Comparison of ENCODE assay signal across 9 cellular contexts in genomic region chr3:50226888-50227389, GRCh38. TPM values are rescaled to one million over a fixed set of nuclear protein-coding genes. Genes with fewer than 3 reads are reported as not detected.
DNase-seq lines count a peak whose midpoint lies in the region; ATAC-seq and TF ChIP-seq lines count a peak whose summit lies in the region.
"Had no signal": no experiment of that assay in that cellular context is flagged by ENCODE, and none has a peak within 500 bp of the region (broad histone marks: within the 10 kb centered on the region; RNA-seq: fewer than 3 reads in every experiment).

No MANE protein-coding gene starts in this region.

- no peaks in the 10 kb centered on the region for H4K20me1 ChIP-seq in fibroblast of lung (ENCODE audit: control insufficient read depth, extremely low read depth, insufficient read depth, low read length)

- peak; percentile 16 for DNase-seq in DMS 273 treated with DMSO at 0.1 percent for 48 hours (lab: John Stamatoyannopoulos, UW)
- DNase-seq in LNCaP clone FGC (ENCODE audit: low read depth): no peak
- DNase-seq in activated CD4-positive, alpha-beta memory T cell treated with anti-CD3 and anti-CD28 coated beads, Interleukin-2, amount 10 ng/mL, durations not matched to agents 7 days and 5 days: peak; percentile 57
- DNase-seq in fibroblast of lung (ENCODE audit: low read depth in 2 of 2): peak; percentile 47 to 49
- no peak for DNase-seq in neural crest cell (ENCODE audit: low read depth, low spot score)

- H3K4me3 Mint-ChIP-seq in activated CD4-positive, alpha-beta memory T cell treated with anti-CD3 and anti-CD28 coated beads, Interleukin-2, amount 10 ng/mL, durations not matched to agents 7 days and 5 days: peak overlapping the region; percentile 85
- H3K4me3 Mint-ChIP-seq in neural crest cell: peak overlapping the region; percentile 96

- H3K4me1 ChIP-seq in fibroblast of lung (ENCODE audit: control insufficient read depth, extremely low read depth, insufficient read depth, low read length): peaks cover 9% of the 10 kb centered on the region

- peak overlapping the region; percentile 32 for H3K9ac ChIP-seq in fibroblast of lung (ENCODE audit: insufficient read depth, low read length)

- CTCF ChIA-PET in activated CD4-positive, alpha-beta memory T cell treated with anti-CD3 and anti-CD28 coated beads, Interleukin-2, amount 10 ng/mL, durations not matched to agents 7 days and 5 days (lab: Charles Lee): interaction anchor here (0.7 to 7.1 kb wide), 27 partner anchors 8 to 413 kb away, joined by 3 to 212 read pairs (median 4); partner anchors contain the start of genes GNAI2, GNAT1, HYAL3 and IFRD2

- H3K27me3 Mint-ChIP-seq in activated CD4-positive, alpha-beta memory T cell treated with anti-CD3 and anti-CD28 coated beads, Interleukin-2, amount 10 ng/mL, durations not matched to agents 7 days and 5 days: peaks cover 15% of the 10 kb centered on the region
- H3K27me3 Mint-ChIP-seq in neural crest cell (ENCODE audit: low read depth): peaks cover 22% of the 10 kb centered on the region

- H2AFZ ChIP-seq in fibroblast of lung (ENCODE audit: low read length): peak overlapping the region; percentile 92

- POLR2A ChIA-PET in activated CD4-positive, alpha-beta memory T cell treated with anti-CD3 and anti-CD28 coated beads, Interleukin-2, amount 10 ng/mL, durations not matched to agents 7 days and 5 days (lab: Charles Lee): interaction anchor here (0.7 to 6.6 kb wide), 11 partner anchors 10 to 124 kb away, joined by 3 to 117 read pairs (median 4); partner anchors contain the start of genes CYB561D2, GNAI2, IFRD2 and NPRL2

- no peaks in the 10 kb centered on the region for H3K36me3 ChIP-seq in fibroblast of lung (ENCODE audit: control insufficient read depth, insufficient read depth, low read length)

- no peaks in the 10 kb centered on the region for H3K36me3 Mint-ChIP-seq in activated CD4-positive, alpha-beta memory T cell treated with anti-CD3 and anti-CD28 coated beads, Interleukin-2, amount 10 ng/mL, durations not matched to agents 7 days and 5 days (ENCODE audit: low read depth)
- H3K36me3 Mint-ChIP-seq in neural crest cell (ENCODE audit: low read depth): no peaks in the 10 kb centered on the region

- H3K79me2 ChIP-seq in fibroblast of lung (ENCODE audit: control insufficient read depth, insufficient read depth, low read length): no peaks in the 10 kb centered on the region

- TF ChIP-seq CTCF in LNCaP clone FGC (IDR thresholded peaks at IDR 0.05; ENCODE audit: control insufficient read depth, extremely low read depth, insufficient read depth) (no peak), fibroblast of lung (conservative IDR thresholded peaks at IDR 0.05 in 1 of 2, IDR thresholded peaks at IDR 0.05 in 1 of 2; ENCODE audit: low read depth in 1 of 2, low read length in 2 of 2) (no peak), neural crest cell (conservative IDR thresholded peaks at IDR 0.05) (no peak)

- H3K4me3 ChIP-seq in LNCaP clone FGC (ENCODE audit: low read depth, low read length) (peak overlapping the region; percentile 59), fibroblast of lung (replicated peaks in 1 of 4; ENCODE audit: control extremely low read depth in 1 of 4, insufficient read depth in 1 of 4, low read depth in 3 of 4, low read length in 4 of 4) (peak overlapping the region; percentile 47 to 84 (median 54))

- H3K27me3 ChIP-seq in fibroblast of lung (ENCODE audit: control insufficient read depth, insufficient read depth, low read length): peaks cover 4% of the 10 kb centered on the region

- H3K4me1 Mint-ChIP-seq in activated CD4-positive, alpha-beta memory T cell treated with anti-CD3 and anti-CD28 coated beads, Interleukin-2, amount 10 ng/mL, durations not matched to agents 7 days and 5 days: peaks cover 32% of the 10 kb centered on the region
- peaks cover 35% of the 10 kb centered on the region for H3K4me1 Mint-ChIP-seq in neural crest cell

- H3K9me3 Mint-ChIP-seq in activated CD4-positive, alpha-beta memory T cell treated with anti-CD3 and anti-CD28 coated beads, Interleukin-2, amount 10 ng/mL, durations not matched to agents 7 days and 5 days: no peaks in the 10 kb centered on the region
- no peaks in the 10 kb centered on the region for H3K9me3 Mint-ChIP-seq in neural crest cell

- peak overlapping the region; percentile 22 for H3K27ac ChIP-seq in fibroblast of lung (ENCODE audit: insufficient read depth, low read length)

- H3K9me3 ChIP-seq in fibroblast of lung (ENCODE audit: control insufficient read depth, insufficient read depth, low read depth, low read length): no peaks in the 10 kb centered on the region

- peak overlapping the region; percentile 89 for H3K27ac Mint-ChIP-seq in activated CD4-positive, alpha-beta memory T cell treated with anti-CD3 and anti-CD28 coated beads, Interleukin-2, amount 10 ng/mL, durations not matched to agents 7 days and 5 days
- H3K27ac Mint-ChIP-seq in neural crest cell (ENCODE audit: unreplicated experiment): no peak overlapping the region

- ATAC-seq in GM21367 (IDR thresholded peaks at IDR 0.05; ENCODE audit: unreplicated experiment) (peak; percentile 16), HG02798 (IDR thresholded peaks at IDR 0.05; ENCODE audit: poor library complexity, unreplicated experiment) (no peak), HG03457 (IDR thresholded peaks at IDR 0.05; ENCODE audit: unreplicated experiment) (no peak)

- H3K4me2 ChIP-seq in fibroblast of lung (ENCODE audit: extremely low read depth, insufficient read depth, low read length): peak overlapping the region; percentile 89

RNA-seq across cellular contexts. Expression of gene GNAI2, which starts 9.1 kb away (rescaled TPM):
- total RNA-seq in activated CD4-positive, alpha-beta memory T cell treated with anti-CD3 and anti-CD28 coated beads, Interleukin-2, amount 10 ng/mL, durations not matched to agents 7 days and 5 days: 100 to 1,000 TPM; 493 to 519 TPM
- total RNA-seq in fibroblast of lung: 124 and 238 TPM in 2 replicates
- 704 and 828 TPM in 2 replicates for polyA plus RNA-seq in fibroblast of lung
- polyA plus RNA-seq in fibroblast of lung (2012): 433 and 460 TPM in 2 replicates
- 885 and 1,144 TPM in 2 replicates for polyA minus RNA-seq in fibroblast of lung (ENCODE audit: low replicate concordance)
- 176 and 190 TPM in 2 replicates for total RNA-seq in neural crest cell

RNA-seq across cellular contexts. Expression of gene SLC38A3, which starts 21.9 kb away (rescaled TPM):
- total RNA-seq in activated CD4-positive, alpha-beta memory T cell treated with anti-CD3 and anti-CD28 coated beads, Interleukin-2, amount 10 ng/mL, durations not matched to agents 7 days and 5 days: not detected
- not detected in 2 replicates for total RNA-seq in fibroblast of lung
- polyA plus RNA-seq in fibroblast of lung: 0.02 TPM in 1 of 2 replicates, not detected in the other
- not detected in 2 replicates for polyA plus RNA-seq in fibroblast of lung (2012)
- polyA minus RNA-seq in fibroblast of lung (ENCODE audit: low replicate concordance): not detected in 2 replicates
- 1.8 and 2.7 TPM in 2 replicates for total RNA-seq in neural crest cell

RNA-seq across cellular contexts. Expression of gene GNAT1, which starts 35.5 kb away (rescaled TPM):
- total RNA-seq in activated CD4-positive, alpha-beta memory T cell treated with anti-CD3 and anti-CD28 coated beads, Interleukin-2, amount 10 ng/mL, durations not matched to agents 7 days and 5 days: not detected
- total RNA-seq in fibroblast of lung: not detected in 2 replicates
- polyA plus RNA-seq in fibroblast of lung: not detected in 2 replicates
- polyA plus RNA-seq in fibroblast of lung (2012): not detected in 2 replicates
- not detected in 2 replicates for polyA minus RNA-seq in fibroblast of lung (ENCODE audit: low replicate concordance)
- total RNA-seq in neural crest cell: not detected in 2 replicates
- total RNA-seq: activated CD8-positive, alpha-beta memory T cell treated with anti-CD3 and anti-CD28 coated beads for 36 hours had no signal

RNA-seq across cellular contexts. Expression of gene SEMA3B, which starts 42.0 kb away (rescaled TPM):
- total RNA-seq in activated CD4-positive, alpha-beta memory T cell treated with anti-CD3 and anti-CD28 coated beads, Interleukin-2, amount 10 ng/mL, durations not matched to agents 7 days and 5 days: under 1 TPM; 0.38 to 0.55 TPM
- 51.6 and 85.2 TPM in 2 replicates for total RNA-seq in fibroblast of lung
- polyA plus RNA-seq in fibroblast of lung: 17.6 and 23.5 TPM in 2 replicates
- polyA plus RNA-seq in fibroblast of lung (2012): 26.0 and 32.8 TPM in 2 replicates
- 6.7 and 14.3 TPM in 2 replicates for polyA minus RNA-seq in fibroblast of lung (ENCODE audit: low replicate concordance)
- 2.3 and 2.9 TPM in 2 replicates for total RNA-seq in neural crest cell

RNA-seq across cellular contexts. Expression of gene LSMEM2, which starts 51.9 kb away (rescaled TPM):
- total RNA-seq in activated CD4-positive, alpha-beta memory T cell treated with anti-CD3 and anti-CD28 coated beads, Interleukin-2, amount 10 ng/mL, durations not matched to agents 7 days and 5 days: not detected
- total RNA-seq in fibroblast of lung (not detected in 2 replicates), neural crest cell (not detected in 2 replicates)
- polyA plus RNA-seq in fibroblast of lung: not detected in 2 replicates
- not detected in 2 replicates for polyA plus RNA-seq in fibroblast of lung (2012)
- not detected in 2 replicates for polyA minus RNA-seq in fibroblast of lung (ENCODE audit: low replicate concordance)
- total RNA-seq: activated CD8-positive, alpha-beta memory T cell treated with anti-CD3 and anti-CD28 coated beads for 36 hours had no signal

Comparison
In these comparisons a context has a peak if more than half of its experiments do, and no peak if none do; other contexts are left out.
1. DNase-seq: peak in DMS 273 treated with DMSO at 0.1 percent for 48 hours (single experiment), activated CD4-positive, alpha-beta memory T cell treated with anti-CD3 and anti-CD28 coated beads, Interleukin-2, amount 10 ng/mL, durations not matched to agents 7 days and 5 days (single experiment) and fibroblast of lung (2 of 2); none in LNCaP clone FGC (single experiment) and neural crest cell (single experiment).